In genomic region chr16:88781140-88782077, GRCh38 we compare ENCODE assay signal across 8 cellular contexts. TPM values are rescaled to one million over a fixed set of nuclear protein-coding genes. Genes with fewer than 3 reads are reported as not detected.
DNase-seq lines count a peak whose midpoint lies in the region; ATAC-seq and TF ChIP-seq lines count a peak whose summit lies in the region.

No MANE protein-coding gene starts in this region.

- 65 to 76% (median 69%) methylated on average over 16 to 28 of the region's 28 CpGs for WGBS in adrenal gland, 4 donors

- no peaks in the 10 kb centered on the region for H3K27me3 ChIP-seq in CD4-positive, alpha-beta memory T cell (ENCODE audit: insufficient read depth, low read length)
- no peaks in the 10 kb centered on the region for H3K27me3 ChIP-seq in adrenal gland

- peak overlapping the region; percentile 81 to 97 (median 90) for H3K4me3 Mint-ChIP-seq in CD4-positive, alpha-beta memory T cell
- no peak overlapping the region for H3K4me3 Mint-ChIP-seq in glutamatergic neuron (ENCODE audit: unreplicated experiment)

- DNase-seq in CD4-positive, alpha-beta memory T cell: peak; percentile 71 to 83 (median 72)
- DNase-seq in activated CD8-positive, alpha-beta memory T cell treated with anti-CD3 and anti-CD28 coated beads for 24 hours: peak; percentile 88
- DNase-seq in glutamatergic neuron: peak; percentile 13
- DNase-seq in stimulated activated naive CD4-positive, alpha-beta T cell (lab: John Stamatoyannopoulos, UW): peak; percentile 18 to 58 (median 43)
- no peak for DNase-seq in adrenal gland
- DNase-seq in cerebellar cortex (ENCODE audit: low spot score): no peak
- DNase-seq in hippocampal formation (lab: John Stamatoyannopoulos, UW): no peak

- H3K4me1 ChIP-seq in CD4-positive, alpha-beta memory T cell (ENCODE audit: insufficient read depth, low read length): peaks cover 67% of the 10 kb centered on the region
- peaks cover 10 to 49% of the 10 kb centered on the region in 2 donors for H3K4me1 ChIP-seq in adrenal gland (replicated peaks in 1 of 2)

- peak; percentile 45 for ATAC-seq in HG03460 (IDR thresholded peaks at IDR 0.05; ENCODE audit: unreplicated experiment)

- no peaks in the 10 kb centered on the region for H3K9me3 ChIP-seq in CD4-positive, alpha-beta memory T cell (ENCODE audit: control insufficient read depth in 1 of 2, low read length in 2 of 2)
- no peaks in the 10 kb centered on the region for H3K9me3 ChIP-seq in adrenal gland (replicated peaks in 1 of 3)

- no peak for TF ChIP-seq CTCF in glutamatergic neuron (IDR thresholded peaks at IDR 0.05; ENCODE audit: partially characterized antibody, unreplicated experiment)
- TF ChIP-seq CTCF in adrenal gland (IDR thresholded peaks at IDR 0.05): no peak

- peak overlapping the region; percentile 95 to 98 (median 95) for H3K27ac Mint-ChIP-seq in CD4-positive, alpha-beta memory T cell
- H3K27ac Mint-ChIP-seq in glutamatergic neuron (ENCODE audit: unreplicated experiment): no peak overlapping the region

- intact Hi-C loops in CD4-positive, alpha-beta memory T cell (cut with micrococcal nuclease): loop anchor here (1.0 to 5.0 kb wide), 6 partner anchors 15 to 94 kb away; partner anchors contain the start of genes SNAI3 and TRAPPC2L
- intact Hi-C loops in adrenal gland (cut with DNase I): no loop called here

- peak overlapping the region; percentile 74 for H3K27ac ChIP-seq in CD4-positive, alpha-beta memory T cell (ENCODE audit: low read depth, low read length)
- peak overlapping the region in 1 of 5 donors; percentile 68 for H3K27ac ChIP-seq in adrenal gland

- H3K4me1 Mint-ChIP-seq in CD4-positive, alpha-beta memory T cell: peaks cover 31 to 64% (median 50%) of the 10 kb centered on the region in 4 donors
- H3K4me1 Mint-ChIP-seq in glutamatergic neuron (ENCODE audit: low read depth, unreplicated experiment): peaks cover 19% of the 10 kb centered on the region

- no peaks in the 10 kb centered on the region for H3K27me3 Mint-ChIP-seq in CD4-positive, alpha-beta memory T cell
- H3K27me3 Mint-ChIP-seq in glutamatergic neuron (ENCODE audit: unreplicated experiment): peaks cover 8% of the 10 kb centered on the region

- no peaks in the 10 kb centered on the region for H3K36me3 ChIP-seq in CD4-positive, alpha-beta memory T cell (ENCODE audit: insufficient read depth, low read length)
- no peaks in the 10 kb centered on the region for H3K36me3 ChIP-seq in adrenal gland (replicated peaks in 1 of 2)

- peaks cover 0 to 1% (median 0%) of the 10 kb centered on the region in 8 donors for H3K9me3 Mint-ChIP-seq in CD4-positive, alpha-beta memory T cell
- peaks cover 2% of the 10 kb centered on the region for H3K9me3 Mint-ChIP-seq in glutamatergic neuron (ENCODE audit: unreplicated experiment)

- H3K4me3 ChIP-seq in CD4-positive, alpha-beta memory T cell (ENCODE audit: low read length in 2 of 2): peak overlapping the region in 1 of 2 donors; percentile 70
- H3K4me3 ChIP-seq in adrenal gland: no peak overlapping the region

- CTCF ChIA-PET in CD4-positive, alpha-beta memory T cell (lab: Charles Lee; ENCODE audit: partially characterized antibody): interaction anchor here (0.9 to 10.7 kb wide), 14 partner anchors 18 to 434 kb away, joined by 3 to 137 read pairs (median 8); partner anchors contain the start of genes APRT, GALNS and TRAPPC2L

- POLR2A ChIA-PET in CD4-positive, alpha-beta memory T cell (lab: Charles Lee; ENCODE audit: partially characterized antibody): interaction anchor here (0.8 to 8.8 kb wide), 29 partner anchors 8 to 1092 kb away, joined by 3 to 206 read pairs (median 6); partner anchors contain the start of genes APRT, CDK10, CDT1 and CTU2

- peaks cover 0 to 20% of the 10 kb centered on the region in 2 donors for H3K36me3 Mint-ChIP-seq in CD4-positive, alpha-beta memory T cell
- H3K36me3 Mint-ChIP-seq in glutamatergic neuron (ENCODE audit: unreplicated experiment): no peaks in the 10 kb centered on the region

- TF ChIP-seq POLR2A in adrenal gland (IDR thresholded peaks at IDR 0.05): no peak

RNA-seq across cellular contexts. Expression of gene PIEZO1, which starts 3.6 kb away (rescaled TPM):
- total RNA-seq in CD4-positive, alpha-beta memory T cell: 100 to 1,000 TPM; 274 to 302 TPM
- 10 to 100 TPM; 12.0 to 67.5 TPM for polyA plus RNA-seq in CD4-positive, alpha-beta memory T cell
- total RNA-seq in glutamatergic neuron (ENCODE audit: unreplicated experiment): 12.3 TPM
- 100 to 1,000 TPM in 2 of 8 donors, 10 to 100 TPM in 6; 48.9 to 119 (median 92.4) TPM for total RNA-seq in adrenal gland
- 100 to 1,000 TPM in 2 of 3 donors, 10 to 100 TPM in 1; 16.6 to 327 (median 259) TPM for polyA plus RNA-seq in adrenal gland

RNA-seq across cellular contexts. Expression of gene CDT1, which starts 22.2 kb away (rescaled TPM):
- total RNA-seq in CD4-positive, alpha-beta memory T cell: under 1 TPM; 0.17 TPM
- under 1 TPM; 0.19 to 0.26 TPM for polyA plus RNA-seq in CD4-positive, alpha-beta memory T cell
- 5.6 TPM for total RNA-seq in glutamatergic neuron (ENCODE audit: unreplicated experiment)
- total RNA-seq in adrenal gland: 1 to 10 TPM in 6 of 8 donors, under 1 TPM in 1, not detected in 1; 0.52 to 4.5 (median 1.7) TPM
- under 1 TPM; 0.29 to 0.44 (median 0.40) TPM for polyA plus RNA-seq in adrenal gland

RNA-seq across cellular contexts. Expression of gene APRT, which starts 30.3 kb away (rescaled TPM):
- total RNA-seq in CD4-positive, alpha-beta memory T cell: 100 to 1,000 TPM; 171 to 175 TPM
- polyA plus RNA-seq in CD4-positive, alpha-beta memory T cell: 100 to 1,000 TPM; 569 to 624 TPM
- total RNA-seq in glutamatergic neuron (ENCODE audit: unreplicated experiment): 54.4 TPM
- total RNA-seq in adrenal gland: 100 to 1,000 TPM; 145 to 250 (median 181) TPM
- 100 to 1,000 TPM; 116 to 227 (median 121) TPM for polyA plus RNA-seq in adrenal gland

Comparison
In these comparisons a context has a peak if more than half of its experiments do, and no peak if none do; other contexts are left out.
1. DNase-seq: peak in CD4-positive, alpha-beta memory T cell (5 of 5), activated CD8-positive, alpha-beta memory T cell treated with anti-CD3 and anti-CD28 coated beads for 24 hours (single experiment), glutamatergic neuron (single experiment) and stimulated activated naive CD4-positive, alpha-beta T cell (6 of 6); none in adrenal gland (0 of 7), cerebellar cortex (single experiment) and hippocampal formation (0 of 2).